1 cellular context compared by ENCODE assay signal in the genomic region with DNA sequence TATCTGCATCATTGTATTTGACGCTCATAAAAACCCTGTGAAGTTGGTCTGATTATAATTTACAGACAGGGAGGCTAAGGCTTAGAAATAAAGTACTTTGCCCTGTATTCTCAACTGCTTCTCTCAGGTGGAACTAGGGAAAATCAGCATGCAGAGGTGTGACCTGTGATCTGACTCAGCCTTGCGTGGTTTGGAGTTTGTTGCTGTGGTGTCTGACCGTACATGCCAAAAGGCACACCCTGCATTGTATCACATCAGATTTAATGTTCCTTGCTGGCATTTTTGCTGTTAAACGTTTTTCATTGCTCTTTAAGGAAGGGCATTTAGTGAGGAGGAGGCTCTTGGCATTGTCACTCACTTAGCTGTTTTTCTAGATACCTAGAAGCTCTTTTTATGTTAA.
TF ChIP-seq lines count a peak whose summit lies in the region.

No MANE protein-coding gene starts in this region.

TF ChIP-seq in GM12878, 131 proteins besides CTCF, POLR2A, EP300 and RAD21 (continued from another document):
- peak in 1 of 2 experiments; percentile 54; a peak in 1 of 4 replicates for TF ChIP-seq BHLHE40 (IDR thresholded peaks at IDR 0.05; ENCODE audit: borderline replicate concordance in 1 of 2, low read depth in 2 of 2, low read length in 1 of 2)
- TF ChIP-seq ZNF384 (IDR thresholded peaks at IDR 0.05; ENCODE audit: borderline replicate concordance, low read depth, low read length): no peak
- TF ChIP-seq RUNX3 (IDR thresholded peaks at IDR 0.05; ENCODE audit: low read length): 0 out of 2 replicates have a peak, but pooled peaks have one; percentile 22
- TF ChIP-seq NRF1 (conservative IDR thresholded peaks at IDR 0.05; ENCODE audit: low read depth, low read length): no peak
- TF ChIP-seq SREBF2 (IDR thresholded peaks at IDR 0.05; ENCODE audit: low read length): no peak
- peak; percentile 45; the same call in 1 of the 2 replicates for TF ChIP-seq IKZF1 (conservative IDR thresholded peaks at IDR 0.05)
- TF ChIP-seq IKZF2 (IDR thresholded peaks at IDR 0.05): peak; percentile 40 to 47; a peak in 2 of 4 replicates
